ENCODE assay signal across 1 cellular context in the genomic region with DNA sequence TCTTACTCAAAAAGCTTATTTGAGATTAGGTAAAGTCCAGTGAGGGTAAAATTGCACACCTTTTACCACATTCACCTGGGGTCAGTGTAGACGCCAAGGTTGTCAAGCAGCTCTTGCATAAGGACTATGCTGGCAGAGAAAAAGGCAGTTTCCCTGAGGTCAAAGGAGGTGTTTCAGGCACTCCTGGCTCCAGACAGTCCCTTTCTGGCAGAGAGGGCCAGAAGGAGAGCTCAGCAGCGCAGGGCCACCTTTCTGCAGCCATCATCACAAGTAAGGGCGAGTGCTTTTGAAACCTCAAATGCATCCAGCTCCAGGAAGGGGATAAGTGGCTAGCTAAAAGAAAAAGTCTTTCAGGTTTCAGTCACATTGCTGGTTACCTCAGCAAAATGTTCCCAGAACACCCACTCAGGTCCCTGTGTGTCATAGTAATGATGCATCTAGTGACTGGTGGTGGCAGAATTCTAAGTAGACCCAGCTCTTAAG.
TF ChIP-seq lines count a peak whose summit lies in the region.

No MANE protein-coding gene starts in this region.

TF ChIP-seq in HepG2, 621 proteins besides CTCF, POLR2A, EP300 and RAD21:
- TF ChIP-seq FOXP1 (IDR thresholded peaks at IDR 0.05) (no peak), FOXP1 (CRISPR knock-in tag; IDR thresholded peaks at IDR 0.05) (no peak), DMAP1 (CRISPR knock-in tag; IDR thresholded peaks at IDR 0.05) (no peak), ZZZ3 (CRISPR knock-in tag; IDR thresholded peaks at IDR 0.05; ENCODE audit: borderline replicate concordance) (no peak), MEF2D (CRISPR knock-in tag; IDR thresholded peaks at IDR 0.05) (no peak), SMAD1 (CRISPR knock-in tag; IDR thresholded peaks at IDR 0.05; ENCODE audit: borderline replicate concordance, low read depth) (no peak)
- TF ChIP-seq, protein P1, sequence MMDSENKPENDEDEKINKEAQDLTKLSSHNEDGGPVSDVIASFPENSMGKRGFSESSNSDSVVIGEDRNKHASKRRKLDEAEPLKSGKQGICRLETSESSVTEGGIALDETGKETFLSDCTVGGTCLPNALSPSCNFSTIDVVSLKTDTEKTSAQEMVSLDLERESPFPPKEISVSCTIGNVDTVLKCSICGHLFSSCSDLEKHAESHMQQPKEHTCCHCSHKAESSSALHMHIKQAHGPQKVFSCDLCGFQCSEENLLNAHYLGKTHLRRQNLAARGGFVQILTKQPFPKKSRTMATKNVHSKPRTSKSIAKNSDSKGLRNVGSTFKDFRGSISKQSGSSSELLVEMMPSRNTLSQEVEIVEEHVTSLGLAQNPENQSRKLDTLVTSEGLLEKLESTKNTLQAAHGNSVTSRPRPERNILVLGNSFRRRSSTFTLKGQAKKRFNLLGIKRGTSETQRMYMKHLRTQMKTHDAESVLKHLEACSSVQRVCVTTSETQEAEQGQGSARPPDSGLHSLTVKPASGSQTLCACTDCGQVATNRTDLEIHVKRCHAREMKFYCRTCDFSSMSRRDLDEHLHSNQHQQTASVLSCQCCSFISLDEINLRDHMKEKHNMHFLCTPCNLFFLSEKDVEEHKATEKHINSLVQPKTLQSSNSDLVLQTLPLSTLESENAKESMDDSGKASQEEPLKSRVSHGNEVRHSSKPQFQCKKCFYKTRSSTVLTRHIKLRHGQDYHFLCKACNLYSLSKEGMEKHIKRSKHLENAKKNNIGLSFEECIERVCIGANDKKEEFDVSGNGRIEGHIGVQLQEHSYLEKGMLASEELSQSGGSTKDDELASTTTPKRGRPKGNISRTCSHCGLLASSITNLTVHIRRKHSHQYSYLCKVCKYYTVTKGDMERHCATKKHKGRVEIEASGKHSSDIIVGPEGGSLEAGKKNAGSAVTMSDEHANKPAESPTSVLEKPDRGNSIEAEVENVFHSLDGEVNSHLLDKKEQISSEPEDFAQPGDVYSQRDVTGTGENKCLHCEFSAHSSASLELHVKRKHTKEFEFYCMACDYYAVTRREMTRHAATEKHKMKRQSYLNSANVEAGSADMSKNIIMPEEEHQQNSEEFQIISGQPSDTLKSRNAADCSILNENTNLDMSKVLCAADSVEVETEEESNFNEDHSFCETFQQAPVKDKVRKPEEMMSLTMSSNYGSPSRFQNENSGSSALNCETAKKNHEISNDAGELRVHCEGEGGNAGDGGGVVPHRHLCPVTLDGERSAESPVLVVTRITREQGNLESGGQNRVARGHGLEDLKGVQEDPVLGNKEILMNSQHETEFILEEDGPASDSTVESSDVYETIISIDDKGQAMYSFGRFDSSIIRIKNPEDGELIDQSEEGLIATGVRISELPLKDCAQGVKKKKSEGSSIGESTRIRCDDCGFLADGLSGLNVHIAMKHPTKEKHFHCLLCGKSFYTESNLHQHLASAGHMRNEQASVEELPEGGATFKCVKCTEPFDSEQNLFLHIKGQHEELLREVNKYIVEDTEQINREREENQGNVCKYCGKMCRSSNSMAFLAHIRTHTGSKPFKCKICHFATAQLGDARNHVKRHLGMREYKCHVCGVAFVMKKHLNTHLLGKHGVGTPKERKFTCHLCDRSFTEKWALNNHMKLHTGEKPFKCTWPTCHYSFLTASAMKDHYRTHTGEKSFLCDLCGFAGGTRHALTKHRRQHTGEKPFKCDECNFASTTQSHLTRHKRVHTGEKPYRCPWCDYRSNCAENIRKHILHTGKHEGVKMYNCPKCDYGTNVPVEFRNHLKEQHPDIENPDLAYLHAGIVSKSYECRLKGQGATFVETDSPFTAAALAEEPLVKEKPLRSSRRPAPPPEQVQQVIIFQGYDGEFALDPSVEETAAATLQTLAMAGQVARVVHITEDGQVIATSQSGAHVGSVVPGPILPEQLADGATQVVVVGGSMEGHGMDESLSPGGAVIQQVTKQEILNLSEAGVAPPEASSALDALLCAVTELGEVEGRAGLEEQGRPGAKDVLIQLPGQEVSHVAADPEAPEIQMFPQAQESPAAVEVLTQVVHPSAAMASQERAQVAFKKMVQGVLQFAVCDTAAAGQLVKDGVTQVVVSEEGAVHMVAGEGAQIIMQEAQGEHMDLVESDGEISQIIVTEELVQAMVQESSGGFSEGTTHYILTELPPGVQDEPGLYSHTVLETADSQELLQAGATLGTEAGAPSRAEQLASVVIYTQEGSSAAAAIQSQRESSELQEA (CRISPR knock-in tag; IDR thresholded peaks at IDR 0.05; ENCODE audit: not compliant biosample characterization): no peak
- TF ChIP-seq, protein P2, sequence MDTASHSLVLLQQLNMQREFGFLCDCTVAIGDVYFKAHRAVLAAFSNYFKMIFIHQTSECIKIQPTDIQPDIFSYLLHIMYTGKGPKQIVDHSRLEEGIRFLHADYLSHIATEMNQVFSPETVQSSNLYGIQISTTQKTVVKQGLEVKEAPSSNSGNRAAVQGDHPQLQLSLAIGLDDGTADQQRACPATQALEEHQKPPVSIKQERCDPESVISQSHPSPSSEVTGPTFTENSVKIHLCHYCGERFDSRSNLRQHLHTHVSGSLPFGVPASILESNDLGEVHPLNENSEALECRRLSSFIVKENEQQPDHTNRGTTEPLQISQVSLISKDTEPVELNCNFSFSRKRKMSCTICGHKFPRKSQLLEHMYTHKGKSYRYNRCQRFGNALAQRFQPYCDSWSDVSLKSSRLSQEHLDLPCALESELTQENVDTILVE (CRISPR knock-in tag; IDR thresholded peaks at IDR 0.05): no peak
- TF ChIP-seq, protein P3, sequence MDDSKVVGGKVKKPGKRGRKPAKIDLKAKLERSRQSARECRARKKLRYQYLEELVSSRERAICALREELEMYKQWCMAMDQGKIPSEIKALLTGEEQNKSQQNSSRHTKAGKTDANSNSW (CRISPR knock-in tag; IDR thresholded peaks at IDR 0.05; ENCODE audit: borderline replicate concordance): no peak
